1 cellular context compared by ENCODE assay signal in the genomic region with DNA sequence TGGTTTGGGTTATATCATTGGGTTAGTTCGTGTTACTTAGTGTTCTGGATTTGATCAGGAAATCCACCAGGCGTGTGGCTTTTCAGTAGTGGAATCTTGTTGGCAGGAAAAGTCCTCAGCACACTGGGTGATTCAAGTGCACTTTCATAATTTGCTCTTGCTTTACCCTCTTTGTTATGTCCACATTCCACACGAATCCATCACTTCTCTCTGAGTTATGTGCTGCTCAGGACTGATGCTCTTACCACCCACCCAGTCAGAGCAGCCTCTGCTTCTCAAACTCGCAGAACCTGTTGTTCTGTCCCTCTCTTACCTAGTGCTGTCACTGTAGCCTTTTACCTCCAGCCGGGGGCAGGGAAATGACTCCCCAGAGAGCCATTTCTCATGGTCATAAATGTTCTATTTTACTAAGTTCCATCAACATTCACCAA.
TF ChIP-seq lines count a peak whose summit lies in the region.

No MANE protein-coding gene starts in this region.

TF ChIP-seq in HepG2, 621 proteins besides CTCF, POLR2A, EP300 and RAD21 (continued from another document):
- TF ChIP-seq MXI1 (IDR thresholded peaks at IDR 0.05; ENCODE audit: borderline replicate concordance, low read depth, low read length) (no peak), ZBTB21 (CRISPR knock-in tag; IDR thresholded peaks at IDR 0.05) (no peak), ZNF253 (CRISPR knock-in tag; IDR thresholded peaks at IDR 0.05; ENCODE audit: borderline replicate concordance) (no peak), SMARCE1 (IDR thresholded peaks at IDR 0.05; ENCODE audit: borderline replicate concordance) (no peak), ZNF724P (CRISPR knock-in tag; IDR thresholded peaks at IDR 0.05; ENCODE audit: borderline replicate concordance) (no peak), ATF7-NPFF (CRISPR knock-in tag; IDR thresholded peaks at IDR 0.05; ENCODE audit: low read depth) (no peak)
- TF ChIP-seq, protein P1, sequence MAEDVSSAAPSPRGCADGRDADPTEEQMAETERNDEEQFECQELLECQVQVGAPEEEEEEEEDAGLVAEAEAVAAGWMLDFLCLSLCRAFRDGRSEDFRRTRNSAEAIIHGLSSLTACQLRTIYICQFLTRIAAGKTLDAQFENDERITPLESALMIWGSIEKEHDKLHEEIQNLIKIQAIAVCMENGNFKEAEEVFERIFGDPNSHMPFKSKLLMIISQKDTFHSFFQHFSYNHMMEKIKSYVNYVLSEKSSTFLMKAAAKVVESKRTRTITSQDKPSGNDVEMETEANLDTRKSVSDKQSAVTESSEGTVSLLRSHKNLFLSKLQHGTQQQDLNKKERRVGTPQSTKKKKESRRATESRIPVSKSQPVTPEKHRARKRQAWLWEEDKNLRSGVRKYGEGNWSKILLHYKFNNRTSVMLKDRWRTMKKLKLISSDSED (CRISPR knock-in tag; IDR thresholded peaks at IDR 0.05) = no peak
- TF ChIP-seq, protein P2, sequence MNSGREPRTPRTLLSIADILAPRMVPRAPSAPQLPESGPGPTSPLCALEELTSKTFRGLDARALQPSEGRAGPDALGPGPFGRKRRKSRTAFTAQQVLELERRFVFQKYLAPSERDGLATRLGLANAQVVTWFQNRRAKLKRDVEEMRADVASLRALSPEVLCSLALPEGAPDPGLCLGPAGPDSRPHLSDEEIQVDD (CRISPR knock-in tag; IDR thresholded peaks at IDR 0.05; ENCODE audit: borderline replicate concordance) = no peak
- TF ChIP-seq, protein P3, sequence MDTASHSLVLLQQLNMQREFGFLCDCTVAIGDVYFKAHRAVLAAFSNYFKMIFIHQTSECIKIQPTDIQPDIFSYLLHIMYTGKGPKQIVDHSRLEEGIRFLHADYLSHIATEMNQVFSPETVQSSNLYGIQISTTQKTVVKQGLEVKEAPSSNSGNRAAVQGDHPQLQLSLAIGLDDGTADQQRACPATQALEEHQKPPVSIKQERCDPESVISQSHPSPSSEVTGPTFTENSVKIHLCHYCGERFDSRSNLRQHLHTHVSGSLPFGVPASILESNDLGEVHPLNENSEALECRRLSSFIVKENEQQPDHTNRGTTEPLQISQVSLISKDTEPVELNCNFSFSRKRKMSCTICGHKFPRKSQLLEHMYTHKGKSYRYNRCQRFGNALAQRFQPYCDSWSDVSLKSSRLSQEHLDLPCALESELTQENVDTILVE (CRISPR knock-in tag; IDR thresholded peaks at IDR 0.05) = no peak
- TF ChIP-seq, protein P4, sequence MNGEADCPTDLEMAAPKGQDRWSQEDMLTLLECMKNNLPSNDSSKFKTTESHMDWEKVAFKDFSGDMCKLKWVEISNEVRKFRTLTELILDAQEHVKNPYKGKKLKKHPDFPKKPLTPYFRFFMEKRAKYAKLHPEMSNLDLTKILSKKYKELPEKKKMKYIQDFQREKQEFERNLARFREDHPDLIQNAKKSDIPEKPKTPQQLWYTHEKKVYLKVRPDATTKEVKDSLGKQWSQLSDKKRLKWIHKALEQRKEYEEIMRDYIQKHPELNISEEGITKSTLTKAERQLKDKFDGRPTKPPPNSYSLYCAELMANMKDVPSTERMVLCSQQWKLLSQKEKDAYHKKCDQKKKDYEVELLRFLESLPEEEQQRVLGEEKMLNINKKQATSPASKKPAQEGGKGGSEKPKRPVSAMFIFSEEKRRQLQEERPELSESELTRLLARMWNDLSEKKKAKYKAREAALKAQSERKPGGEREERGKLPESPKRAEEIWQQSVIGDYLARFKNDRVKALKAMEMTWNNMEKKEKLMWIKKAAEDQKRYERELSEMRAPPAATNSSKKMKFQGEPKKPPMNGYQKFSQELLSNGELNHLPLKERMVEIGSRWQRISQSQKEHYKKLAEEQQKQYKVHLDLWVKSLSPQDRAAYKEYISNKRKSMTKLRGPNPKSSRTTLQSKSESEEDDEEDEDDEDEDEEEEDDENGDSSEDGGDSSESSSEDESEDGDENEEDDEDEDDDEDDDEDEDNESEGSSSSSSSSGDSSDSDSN (CRISPR knock-in tag; IDR thresholded peaks at IDR 0.05) = no peak
- TF ChIP-seq, protein P5, sequence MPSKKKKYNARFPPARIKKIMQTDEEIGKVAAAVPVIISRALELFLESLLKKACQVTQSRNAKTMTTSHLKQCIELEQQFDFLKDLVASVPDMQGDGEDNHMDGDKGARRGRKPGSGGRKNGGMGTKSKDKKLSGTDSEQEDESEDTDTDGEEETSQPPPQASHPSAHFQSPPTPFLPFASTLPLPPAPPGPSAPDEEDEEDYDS (CRISPR knock-in tag; IDR thresholded peaks at IDR 0.05) = no peak
- TF ChIP-seq, protein P6, sequence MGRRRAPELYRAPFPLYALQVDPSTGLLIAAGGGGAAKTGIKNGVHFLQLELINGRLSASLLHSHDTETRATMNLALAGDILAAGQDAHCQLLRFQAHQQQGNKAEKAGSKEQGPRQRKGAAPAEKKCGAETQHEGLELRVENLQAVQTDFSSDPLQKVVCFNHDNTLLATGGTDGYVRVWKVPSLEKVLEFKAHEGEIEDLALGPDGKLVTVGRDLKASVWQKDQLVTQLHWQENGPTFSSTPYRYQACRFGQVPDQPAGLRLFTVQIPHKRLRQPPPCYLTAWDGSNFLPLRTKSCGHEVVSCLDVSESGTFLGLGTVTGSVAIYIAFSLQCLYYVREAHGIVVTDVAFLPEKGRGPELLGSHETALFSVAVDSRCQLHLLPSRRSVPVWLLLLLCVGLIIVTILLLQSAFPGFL (CRISPR knock-in tag; IDR thresholded peaks at IDR 0.05) = no peak
